ENCODE assay signal across 8 cellular contexts in genomic region chr1:229627003-229627402, GRCh38. TPM values are rescaled to one million over a fixed set of nuclear protein-coding genes. Genes with fewer than 3 reads are reported as not detected.
DNase-seq lines count a peak whose midpoint lies in the region; ATAC-seq and TF ChIP-seq lines count a peak whose summit lies in the region.

No MANE protein-coding gene starts in this region.

- H3K4me3 ChIP-seq in AG10803 (ENCODE audit: low read length) (peak overlapping the region; percentile 88), HUES6 (ENCODE audit: low read depth, low read length) (peak overlapping the region; percentile 95), breast epithelium (peak overlapping the region; percentile 78 to 96 (median 93)), muscle layer of colon (ENCODE audit: low read depth in 1 of 2, low read length in 2 of 2) (peak overlapping the region in 1 of 2 donors; percentile 79)

- H3K9ac ChIP-seq in HUES6 (ENCODE audit: low read length) = peak overlapping the region; percentile 92
- H3K9ac ChIP-seq in muscle layer of colon (ENCODE audit: low read length) = peak overlapping the region; percentile 39

- H3K27me3 ChIP-seq in HUES6 (ENCODE audit: control insufficient read depth, insufficient read depth, low read length) (no peaks in the 10 kb centered on the region), breast epithelium (no peaks in the 10 kb centered on the region), muscle layer of colon (ENCODE audit: control insufficient read depth in 1 of 2, insufficient read depth in 2 of 2, low read length in 2 of 2) (no peaks in the 10 kb centered on the region)

- TF ChIP-seq POLR2A in breast epithelium (IDR thresholded peaks at IDR 0.05) = no peak

- DNase-seq in AG10803 (ENCODE audit: low read depth) = no peak
- no peak for DNase-seq in breast epithelium (ENCODE audit: low spot score in 2 of 2)
- DNase-seq in NCI-H2107 treated with DMSO at 0.1 percent for 48 hours (lab: John Stamatoyannopoulos, UW; ENCODE audit: unreplicated experiment) = no peak
- no peak for DNase-seq in amygdala (lab: John Stamatoyannopoulos, UW)
- DNase-seq in AG20443 (ENCODE audit: low spot score) = no peak

- H3K9me3 ChIP-seq in HUES6 (ENCODE audit: control insufficient read depth, insufficient read depth, low read depth, low read length) (no peaks in the 10 kb centered on the region), breast epithelium (no peaks in the 10 kb centered on the region), muscle layer of colon (ENCODE audit: low read length) (no peaks in the 10 kb centered on the region)

- H3K4me1 ChIP-seq in HUES6 (ENCODE audit: control insufficient read depth, insufficient read depth, low read length) = peaks cover 18% of the 10 kb centered on the region
- peaks cover 0 to 17% of the 10 kb centered on the region in 2 donors for H3K4me1 ChIP-seq in breast epithelium
- peaks cover 25% of the 10 kb centered on the region for H3K4me1 ChIP-seq in muscle layer of colon (ENCODE audit: insufficient read depth, low read length)

- intact Hi-C loops in breast epithelium (cut with DNase I; ENCODE audit: low total_unique reads) = loop anchor here (10.0 kb wide), 1 partner anchor 72 kb away; the partner anchor contains the start of gene ABCB10

- H3K27ac ChIP-seq in HUES6 (ENCODE audit: low read depth, low read length) = no peak overlapping the region
- no peak overlapping the region for H3K27ac ChIP-seq in breast epithelium
- peak overlapping the region; percentile 82 for H3K27ac ChIP-seq in muscle layer of colon (ENCODE audit: low read depth, low read length)

- no peak for TF ChIP-seq CTCF in AG10803 (conservative IDR thresholded peaks at IDR 0.05; ENCODE audit: low read length)
- TF ChIP-seq CTCF in breast epithelium (IDR thresholded peaks at IDR 0.05) = no peak

- ATAC-seq in HG03565 (IDR thresholded peaks at IDR 0.05; ENCODE audit: unreplicated experiment) = no peak

- peaks cover 9% of the 10 kb centered on the region; the same call in 1 of the 2 replicates for H3K36me3 ChIP-seq in HUES6 (ENCODE audit: control insufficient read depth, insufficient read depth, low read length)
- no peaks in the 10 kb centered on the region for H3K36me3 ChIP-seq in breast epithelium
- no peaks in the 10 kb centered on the region for H3K36me3 ChIP-seq in muscle layer of colon (ENCODE audit: insufficient read depth, low read length)

RNA-seq across cellular contexts. Expression of gene URB2, which starts 1.0 kb away (rescaled TPM):
- 10 to 100 TPM in 2 of 3 donors, 1 to 10 TPM in 1; 9.3 to 14.1 (median 12.7) TPM for total RNA-seq in breast epithelium

RNA-seq across cellular contexts. Expression of gene TAF5L, which starts 1.1 kb away (rescaled TPM):
- total RNA-seq in breast epithelium = 10 to 100 TPM; 15.4 to 18.3 (median 16.3) TPM
